In genomic region chr21:46345861-46346260, GRCh38 we compare ENCODE assay signal across 15 cellular contexts.
"Had no signal": no experiment of that assay in that cellular context is flagged by ENCODE, and none has a peak within 500 bp of the region (broad histone marks: within the 10 kb centered on the region; RNA-seq: fewer than 3 reads in every experiment).

No MANE protein-coding gene starts in this region.

- DNase-seq: cerebellar nuclear complex; effector memory CD8-positive, alpha-beta T cell; erythroblast; foreskin keratinocyte; hippocampal formation; kidney glomerular epithelial cell; mucosa of descending colon; stimulated activated CD4-positive, alpha-beta T cell treated with anti-CD3 and anti-CD28 coated beads, Interleukin-2, amount 100 ng/mL, for 48 hours; stimulated activated naive CD8-positive, alpha-beta T cell treated with anti-CD3 and anti-CD28 coated beads, Interleukin-15, Interleukin-2, amounts not matched to agents 100 U/mL and 50 U/mL, for 24 hours; tibial artery; upper lobe of right lung had no signal

- H3K27ac Mint-ChIP-seq: dendritic cell treated with granulocyte-macrophage colony-stimulating factor and Interleukin-4, amounts not matched to agents 40 ng/mL and 50 ng/mL, for 4 days had no signal

- H3K27me3 Mint-ChIP-seq: dendritic cell treated with granulocyte-macrophage colony-stimulating factor and Interleukin-4, amounts not matched to agents 40 ng/mL and 50 ng/mL, for 4 days; effector memory CD8-positive, alpha-beta T cell; naive thymus-derived CD8-positive, alpha-beta T cell had no signal

- H3K27me3 ChIP-seq: foreskin keratinocyte, heart left ventricle, tibial artery, upper lobe of right lung had no signal

- H3K4me3 ChIP-seq: heart left ventricle, mucosa of descending colon, smooth muscle cell, tibial artery, upper lobe of right lung had no signal

- H3K4me1 ChIP-seq: foreskin keratinocyte, tibial artery, upper lobe of right lung had no signal

- H3K4me2 ChIP-seq: smooth muscle cell had no signal

- H3K9me3 ChIP-seq: heart left ventricle, mucosa of descending colon, tibial artery, upper lobe of right lung had no signal

- H3K9me3 Mint-ChIP-seq: dendritic cell treated with granulocyte-macrophage colony-stimulating factor and Interleukin-4, amounts not matched to agents 40 ng/mL and 50 ng/mL, for 4 days; effector memory CD8-positive, alpha-beta T cell; naive thymus-derived CD8-positive, alpha-beta T cell had no signal

- H3K27ac ChIP-seq: foreskin keratinocyte, heart left ventricle, tibial artery, upper lobe of right lung had no signal

- H3K4me3 Mint-ChIP-seq: dendritic cell treated with granulocyte-macrophage colony-stimulating factor and Interleukin-4, amounts not matched to agents 40 ng/mL and 50 ng/mL, for 4 days; effector memory CD8-positive, alpha-beta T cell; naive thymus-derived CD8-positive, alpha-beta T cell had no signal
